Comparison of ENCODE assay signal across 1 cellular context in genomic region chr17:81222906-81223757, GRCh38.
TF ChIP-seq lines count a peak whose summit lies in the region.

CEP131 (minus strand) TSS chr17:81222965; CDS start chr17:81220056, 2,909 bp downstream.

TF ChIP-seq in HepG2, 621 proteins besides CTCF, POLR2A, EP300 and RAD21 (continued from another document and continues in another):
- TF ChIP-seq ZNF513 (CRISPR knock-in tag; conservative IDR thresholded peaks at IDR 0.05), result no peak
- 0 out of 2 replicates have a peak, but pooled peaks have one; percentile 55 for TF ChIP-seq HNF1B (CRISPR knock-in tag; IDR thresholded peaks at IDR 0.05)
- TF ChIP-seq KLF6 (CRISPR knock-in tag; IDR thresholded peaks at IDR 0.05), result peak; percentile 82
- TF ChIP-seq ZNF484 (CRISPR knock-in tag; IDR thresholded peaks at IDR 0.05; ENCODE audit: borderline replicate concordance, low read depth), result no peak
- TF ChIP-seq CHCHD3 (CRISPR knock-in tag; IDR thresholded peaks at IDR 0.05), result no peak
- no peak for TF ChIP-seq ZNF512B (CRISPR knock-in tag; IDR thresholded peaks at IDR 0.05; ENCODE audit: borderline replicate concordance)
- TF ChIP-seq CBFB (CRISPR knock-in tag; IDR thresholded peaks at IDR 0.05), result no peak
- no peak for TF ChIP-seq SKIL (CRISPR knock-in tag; IDR thresholded peaks at IDR 0.05; ENCODE audit: borderline replicate concordance)
- peak; percentile 53; the same call in 1 of the 2 replicates for TF ChIP-seq ZNF784 (CRISPR knock-in tag; IDR thresholded peaks at IDR 0.05; ENCODE audit: borderline replicate concordance)
- TF ChIP-seq ZNF251 (CRISPR knock-in tag; IDR thresholded peaks at IDR 0.05), result no peak
- peak; percentile 95 for TF ChIP-seq ARNT2 (CRISPR knock-in tag; IDR thresholded peaks at IDR 0.05; ENCODE audit: low read depth)
- no peak for TF ChIP-seq ZNF619 (CRISPR knock-in tag; IDR thresholded peaks at IDR 0.05)
- peak; percentile 59; the same call in 1 of the 2 replicates for TF ChIP-seq LBX2 (CRISPR knock-in tag; IDR thresholded peaks at IDR 0.05; ENCODE audit: borderline replicate concordance)
- TF ChIP-seq HIVEP1 (CRISPR knock-in tag; IDR thresholded peaks at IDR 0.05), result peak; percentile 80
- TF ChIP-seq ZSCAN29 (CRISPR knock-in tag; conservative IDR thresholded peaks at IDR 0.05), result 0 out of 2 replicates have a peak, but pooled peaks have one; percentile 22
- TF ChIP-seq ZFAT (CRISPR knock-in tag; conservative IDR thresholded peaks at IDR 0.05), result 0 out of 2 replicates have a peak, but pooled peaks have one; percentile 36
- TF ChIP-seq AHR (CRISPR knock-in tag; IDR thresholded peaks at IDR 0.05), result peak; percentile 90; the same call in 1 of the 2 replicates
- TF ChIP-seq MAFG (CRISPR knock-in tag; IDR thresholded peaks at IDR 0.05), result no peak
- no peak for TF ChIP-seq ZBTB33 (CRISPR knock-in tag; IDR thresholded peaks at IDR 0.05)
- no peak for TF ChIP-seq ZNF460 (CRISPR knock-in tag; IDR thresholded peaks at IDR 0.05; ENCODE audit: borderline replicate concordance)
- TF ChIP-seq SP140L (CRISPR knock-in tag; IDR thresholded peaks at IDR 0.05; ENCODE audit: borderline replicate concordance), result peak; percentile 48; the same call in 1 of the 2 replicates
- TF ChIP-seq ZNF749 (CRISPR knock-in tag; IDR thresholded peaks at IDR 0.05; ENCODE audit: borderline replicate concordance), result peak; percentile 58
- TF ChIP-seq CCDC6 (CRISPR knock-in tag; IDR thresholded peaks at IDR 0.05), result peak; percentile 70; the same call in 1 of the 2 replicates
- peak; percentile 55; the same call in 1 of the 2 replicates for TF ChIP-seq NKX3-1 (CRISPR knock-in tag; IDR thresholded peaks at IDR 0.05)
- TF ChIP-seq ZNF207 (IDR thresholded peaks at IDR 0.05; ENCODE audit: borderline replicate concordance), result no peak
- TF ChIP-seq ARHGAP35 (CRISPR knock-in tag; IDR thresholded peaks at IDR 0.05; ENCODE audit: borderline replicate concordance), result peak; percentile 26
- TF ChIP-seq ZNF451 (CRISPR knock-in tag; IDR thresholded peaks at IDR 0.05), result peak; percentile 75; the same call in 1 of the 2 replicates
- peak; percentile 57; the same call in 1 of the 2 replicates for TF ChIP-seq NFKBIZ (CRISPR knock-in tag; IDR thresholded peaks at IDR 0.05)
- no peak for TF ChIP-seq ZNF629 (CRISPR knock-in tag; conservative IDR thresholded peaks at IDR 0.05)
- TF ChIP-seq JARID2 (CRISPR knock-in tag; IDR thresholded peaks at IDR 0.05; ENCODE audit: insufficient replicate concordance), result no peak
- no peak for TF ChIP-seq KDM5A (IDR thresholded peaks at IDR 0.05; ENCODE audit: borderline replicate concordance, low read length)
- TF ChIP-seq TMF1 (CRISPR knock-in tag; IDR thresholded peaks at IDR 0.05; ENCODE audit: low read depth), result peak; percentile 97
- TF ChIP-seq ASH2L (IDR thresholded peaks at IDR 0.05; ENCODE audit: insufficient read length, low read depth, low read length), result no peak
- TF ChIP-seq FOXO1 (CRISPR knock-in tag; IDR thresholded peaks at IDR 0.05), result 0 out of 2 replicates have a peak, but pooled peaks have one; percentile 9
- peak in 1 of 2 experiments; percentile 73; a peak in 2 of 4 replicates for TF ChIP-seq KLF16 (CRISPR knock-in tag; IDR thresholded peaks at IDR 0.05)
- no peak for TF ChIP-seq GTF2F1 (IDR thresholded peaks at IDR 0.05; ENCODE audit: low read length)
- peak; percentile 78 for TF ChIP-seq ZBTB10 (CRISPR knock-in tag; IDR thresholded peaks at IDR 0.05; ENCODE audit: borderline replicate concordance)
- no peak for TF ChIP-seq ZBTB4 (CRISPR knock-in tag; IDR thresholded peaks at IDR 0.05; ENCODE audit: borderline replicate concordance)
- peak; percentile 84; the same call in 1 of the 2 replicates for TF ChIP-seq SNAPC5 (CRISPR knock-in tag; IDR thresholded peaks at IDR 0.05; ENCODE audit: borderline replicate concordance)
- no peak for TF ChIP-seq KLF13 (CRISPR knock-in tag; IDR thresholded peaks at IDR 0.05)
- 0 out of 2 replicates have a peak, but pooled peaks have one; percentile 71 for TF ChIP-seq SP1 (IDR thresholded peaks at IDR 0.05)
- peak; percentile 91 for TF ChIP-seq SP1 (CRISPR knock-in tag; IDR thresholded peaks at IDR 0.05)
- peak; percentile 95; the same call in 1 of the 2 replicates for TF ChIP-seq PBX3 (CRISPR knock-in tag; IDR thresholded peaks at IDR 0.05; ENCODE audit: borderline replicate concordance)
- TF ChIP-seq MAFF (IDR thresholded peaks at IDR 0.05; ENCODE audit: low read depth, low read length), result no peak
